In genomic region chr13:112692586-112692985, GRCh38 we compare ENCODE assay signal across 15 cellular contexts. TPM values are rescaled to one million over a fixed set of nuclear protein-coding genes. Genes with fewer than 3 reads are reported as not detected.
A peak's percentile ranks its signal among the peaks of the same experiment; 100 is the strongest.
DNase-seq lines count a peak whose midpoint lies in the region; ATAC-seq and TF ChIP-seq lines count a peak whose summit lies in the region.
"Had no signal": no experiment of that assay in that cellular context is flagged by ENCODE, and none has a peak within 500 bp of the region (broad histone marks: within the 10 kb centered on the region; RNA-seq: fewer than 3 reads in every experiment).

No MANE protein-coding gene starts in this region.

- H3K4me3 Mint-ChIP-seq in T-helper 2 cell treated with Interferon-gamma antibody and Interleukin-4, amounts not matched to agents 5 μg/mL and 100 μg/mL, for 36 hours, result peak overlapping the region; percentile 90
- H3K4me3 Mint-ChIP-seq in activated T-helper 2 cell treated with anti-CD3 and anti-CD28 coated beads, Interferon-gamma antibody, Interleukin-2, Interleukin-4, amounts not matched to agents 10 μg/mL and 5 μg/mL and 100 μg/mL, durations not matched to agents 14 hours and 24 hours and 36 hours (ENCODE audit: low read depth), result peak overlapping the region; percentile 87
- peak overlapping the region; percentile 95 for H3K4me3 Mint-ChIP-seq in natural killer cell

- no peak for DNase-seq in T-helper 2 cell treated with Interferon-gamma antibody and Interleukin-4, amounts not matched to agents 5 μg/mL and 100 μg/mL, for 36 hours (ENCODE audit: low spot score)
- DNase-seq in T-helper 2 cell, result no peak
- no peak for DNase-seq in GM12864 (ENCODE audit: low read depth)
- DNase-seq in activated T-helper 2 cell treated with anti-CD3 and anti-CD28 coated beads, Interferon-gamma antibody, Interleukin-2, Interleukin-4, amounts not matched to agents 10 μg/mL and 5 μg/mL and 100 μg/mL, durations not matched to agents 14 hours and 24 hours and 36 hours (ENCODE audit: low spot score), result no peak
- no peak for DNase-seq in natural killer cell
- no peak for DNase-seq in LoVo (ENCODE audit: low spot score)
- DNase-seq in SKM-1 treated with dmso at 0.1 percent for 144 hours (lab: John Stamatoyannopoulos, UW; ENCODE audit: unreplicated experiment), result no peak
- DNase-seq: 8988T; activated CD4-positive, alpha-beta T cell treated with anti-CD3 and anti-CD28 coated beads for 48 hours; activated naive CD4-positive, alpha-beta T cell treated with anti-CD3 and anti-CD28 coated beads for 36 hours; hypothalamus; NCI-H1048; substantia nigra had no signal

- H3K4me3 ChIP-seq in GM12864 (ENCODE audit: low read depth, low read length), result peak overlapping the region; percentile 81; the same call in 1 of the 2 replicates

- no peak for ATAC-seq in natural killer cell
- no peak for ATAC-seq in GM19463 (IDR thresholded peaks at IDR 0.05; ENCODE audit: unreplicated experiment)
- ATAC-seq: esophagus mucosa had no signal

- H3K27ac Mint-ChIP-seq in T-helper 2 cell treated with Interferon-gamma antibody and Interleukin-4, amounts not matched to agents 5 μg/mL and 100 μg/mL, for 36 hours, result no peak overlapping the region
- H3K27ac Mint-ChIP-seq in activated T-helper 2 cell treated with anti-CD3 and anti-CD28 coated beads, Interferon-gamma antibody, Interleukin-2, Interleukin-4, amounts not matched to agents 10 μg/mL and 5 μg/mL and 100 μg/mL, durations not matched to agents 14 hours and 24 hours and 36 hours, result no peak overlapping the region
- no peak overlapping the region for H3K27ac Mint-ChIP-seq in natural killer cell
- H3K27ac Mint-ChIP-seq: activated naive CD4-positive, alpha-beta T cell treated with anti-CD3 and anti-CD28 coated beads for 36 hours had no signal

- H3K4me1 Mint-ChIP-seq in T-helper 2 cell treated with Interferon-gamma antibody and Interleukin-4, amounts not matched to agents 5 μg/mL and 100 μg/mL, for 36 hours (ENCODE audit: low read depth), result peaks cover 42% of the 10 kb centered on the region
- peaks cover 46% of the 10 kb centered on the region for H3K4me1 Mint-ChIP-seq in activated T-helper 2 cell treated with anti-CD3 and anti-CD28 coated beads, Interferon-gamma antibody, Interleukin-2, Interleukin-4, amounts not matched to agents 10 μg/mL and 5 μg/mL and 100 μg/mL, durations not matched to agents 14 hours and 24 hours and 36 hours (ENCODE audit: low read depth)
- H3K4me1 Mint-ChIP-seq in natural killer cell, result peaks cover 41 to 62% of the 10 kb centered on the region in 2 donors

- H3K9me3 Mint-ChIP-seq in T-helper 2 cell treated with Interferon-gamma antibody and Interleukin-4, amounts not matched to agents 5 μg/mL and 100 μg/mL, for 36 hours, result no peaks in the 10 kb centered on the region
- H3K9me3 Mint-ChIP-seq in activated T-helper 2 cell treated with anti-CD3 and anti-CD28 coated beads, Interferon-gamma antibody, Interleukin-2, Interleukin-4, amounts not matched to agents 10 μg/mL and 5 μg/mL and 100 μg/mL, durations not matched to agents 14 hours and 24 hours and 36 hours, result no peaks in the 10 kb centered on the region
- no peaks in the 10 kb centered on the region for H3K9me3 Mint-ChIP-seq in natural killer cell
- H3K9me3 Mint-ChIP-seq: activated naive CD4-positive, alpha-beta T cell treated with anti-CD3 and anti-CD28 coated beads for 36 hours had no signal

- H3K36me3 Mint-ChIP-seq in T-helper 2 cell treated with Interferon-gamma antibody and Interleukin-4, amounts not matched to agents 5 μg/mL and 100 μg/mL, for 36 hours (ENCODE audit: low read depth), result peaks cover 2% of the 10 kb centered on the region
- peaks cover 9% of the 10 kb centered on the region for H3K36me3 Mint-ChIP-seq in activated T-helper 2 cell treated with anti-CD3 and anti-CD28 coated beads, Interferon-gamma antibody, Interleukin-2, Interleukin-4, amounts not matched to agents 10 μg/mL and 5 μg/mL and 100 μg/mL, durations not matched to agents 14 hours and 24 hours and 36 hours (ENCODE audit: low read depth)
- no peaks in the 10 kb centered on the region for H3K36me3 Mint-ChIP-seq in natural killer cell

- intact Hi-C loops in activated T-helper 2 cell treated with anti-CD3 and anti-CD28 coated beads, Interferon-gamma antibody, Interleukin-2, Interleukin-4, amounts not matched to agents 10 μg/mL and 5 μg/mL and 100 μg/mL, durations not matched to agents 14 hours and 24 hours and 36 hours (cut with micrococcal nuclease), result no loop called here
- intact Hi-C loops in natural killer cell (cut with micrococcal nuclease), result no loop called here

- TF ChIP-seq CTCF in GM12864 (IDR thresholded peaks at IDR 0.05; ENCODE audit: low read depth, low read length, missing control alignments) (no peak), natural killer cell (IDR thresholded peaks at IDR 0.05) (no peak)

- no peaks in the 10 kb centered on the region for H3K27me3 Mint-ChIP-seq in T-helper 2 cell treated with Interferon-gamma antibody and Interleukin-4, amounts not matched to agents 5 μg/mL and 100 μg/mL, for 36 hours (ENCODE audit: low read depth)
- H3K27me3 Mint-ChIP-seq in activated T-helper 2 cell treated with anti-CD3 and anti-CD28 coated beads, Interferon-gamma antibody, Interleukin-2, Interleukin-4, amounts not matched to agents 10 μg/mL and 5 μg/mL and 100 μg/mL, durations not matched to agents 14 hours and 24 hours and 36 hours (ENCODE audit: low read depth), result no peaks in the 10 kb centered on the region
- H3K27me3 Mint-ChIP-seq in natural killer cell (ENCODE audit: low read depth in 2 of 2), result no peaks in the 10 kb centered on the region

RNA-seq across cellular contexts. Expression of gene ATP11A, which starts 2.7 kb away (rescaled TPM):
- 72.0 and 75.2 TPM in 2 replicates for total RNA-seq in activated T-helper 2 cell treated with anti-CD3 and anti-CD28 coated beads, Interferon-gamma antibody, Interleukin-2, Interleukin-4, amounts not matched to agents 10 μg/mL and 5 μg/mL and 100 μg/mL, durations not matched to agents 14 hours and 24 hours and 36 hours
- 10 to 100 TPM; 47.1 to 68.6 (median 50.7) TPM for total RNA-seq in natural killer cell
